ENCODE assay signal across 8 cellular contexts in the genomic region with DNA sequence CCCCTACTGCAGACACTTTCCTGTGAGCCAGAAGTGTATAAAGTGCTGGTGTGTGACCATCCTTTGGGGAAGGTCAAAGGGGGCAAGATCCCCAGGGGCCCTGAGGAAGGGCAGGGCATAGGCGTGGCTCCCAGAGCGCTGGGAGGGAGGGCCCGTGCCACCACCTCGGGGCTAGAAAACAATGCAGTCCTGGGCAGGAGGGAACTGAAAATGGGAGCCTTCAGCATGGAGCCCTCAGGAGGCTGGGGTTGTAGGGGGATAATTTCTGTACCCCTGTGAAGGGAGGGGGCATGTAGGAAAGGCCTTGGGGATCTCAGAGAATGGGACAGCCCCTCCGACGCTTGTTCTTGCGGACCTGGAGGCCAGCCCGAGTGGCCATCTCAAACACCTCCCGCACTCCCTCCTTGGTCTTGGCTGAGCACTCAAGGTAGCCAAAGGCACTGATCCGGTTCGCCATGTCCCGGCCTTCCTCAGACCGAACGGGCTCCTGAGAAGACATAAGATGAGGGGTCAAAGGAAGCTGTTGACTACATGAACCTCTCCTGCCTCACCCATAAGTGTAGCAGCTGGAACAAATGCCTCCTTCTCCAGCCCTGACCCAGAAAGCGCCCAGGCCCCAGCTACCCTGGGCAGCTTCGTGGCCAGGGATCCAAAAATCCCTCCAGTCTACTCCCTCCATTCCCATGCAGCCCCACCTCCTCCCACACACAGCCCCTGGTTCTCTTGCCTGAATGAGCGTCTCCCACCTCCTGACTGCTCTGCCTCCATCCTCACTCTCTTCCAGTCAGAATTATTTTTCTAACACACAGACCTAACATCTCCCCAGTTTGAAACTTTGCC. TPM values are rescaled to one million over a fixed set of nuclear protein-coding genes. Genes with fewer than 3 reads are reported as not detected.
DNase-seq lines count a peak whose midpoint lies in the region; ATAC-seq and TF ChIP-seq lines count a peak whose summit lies in the region.

No MANE protein-coding gene starts in this region.

- H3K36me3 ChIP-seq in heart right ventricle (peaks cover 0 to 79% (median 22%) of the 10 kb centered on the region in 9 donors), sigmoid colon (peaks cover 0 to 49% (median 13%) of the 10 kb centered on the region in 4 donors)

- peak overlapping the region in 3 of 10 donors; percentile 14 to 16 (median 14) for H3K4me3 ChIP-seq in heart right ventricle
- H3K4me3 ChIP-seq in sigmoid colon, result no peak overlapping the region

- 61 to 63% methylated on average over 17 of the region's 17 CpGs for WGBS in heart right ventricle, 2 donors
- WGBS in sigmoid colon, 2 donors, result 73 to 77% methylated on average over 17 of the region's 17 CpGs

- H3K9me3 ChIP-seq in heart right ventricle (no peaks in the 10 kb centered on the region), sigmoid colon (no peaks in the 10 kb centered on the region)

- H3K27me3 ChIP-seq in heart right ventricle (no peaks in the 10 kb centered on the region), sigmoid colon (no peaks in the 10 kb centered on the region)

- intact Hi-C loops in heart right ventricle (cut with DNase I) (loop anchor here in 3 of 10 donors (10.0 kb wide), 4 partner anchors 77 to 967 kb away; a partner anchor contains a TSS), sigmoid colon (cut with DNase I) (no loop called here)

- DNase-seq in Daoy (ENCODE audit: low read depth), result peak; percentile 43
- no peak for DNase-seq in heart right ventricle
- peak; percentile 58 for DNase-seq in sigmoid colon
- no peak for DNase-seq in G401 (ENCODE audit: low spot score)
- no peak for DNase-seq in AML-193 (lab: John Stamatoyannopoulos, UW)
- DNase-seq in DMS53 treated with DMSO at 0.1 percent for 48 hours (lab: John Stamatoyannopoulos, UW; ENCODE audit: unreplicated experiment), result no peak

- TF ChIP-seq POLR2A in sigmoid colon (IDR thresholded peaks at IDR 0.05), result no peak

- in situ Hi-C loops in G401 (cut with HindIII; ENCODE audit: low sequenced_read_pairs), result no loop called here

- TF ChIP-seq CTCF in VCaP (conservative IDR thresholded peaks at IDR 0.05) (no peak), heart right ventricle (IDR thresholded peaks at IDR 0.05) (peak in 2 of 9 donors; percentile 5 to 10), sigmoid colon (IDR thresholded peaks at IDR 0.05) (no peak)

- H3K4me1 ChIP-seq in heart right ventricle (peaks cover 37 to 92% (median 84%) of the 10 kb centered on the region in 9 donors), sigmoid colon (peaks cover 0 to 79% (median 73%) of the 10 kb centered on the region in 4 donors)

- TF ChIP-seq EP300 in sigmoid colon (IDR thresholded peaks at IDR 0.05), result no peak

- H3K27ac ChIP-seq in VCaP (peak overlapping the region; percentile 66), heart right ventricle (peak overlapping the region; percentile 67 to 100 (median 92)), sigmoid colon (peak overlapping the region; percentile 98 to 99 (median 98))

- ATAC-seq in heart right ventricle, result peak in 2 of 8 donors; percentile 0 to 1
- ATAC-seq in GM19023 (IDR thresholded peaks at IDR 0.05; ENCODE audit: unreplicated experiment), result no peak

RNA-seq across cellular contexts. Expression of a gene that starts 5.5 kb away (rescaled TPM):
- total RNA-seq in Daoy (2014; rRNA removed; shearing (Covaris generic)), result 443 and 466 TPM in 2 replicates
- 100 to 1,000 TPM; 115 to 225 (median 158) TPM for total RNA-seq in heart right ventricle
- 100 to 1,000 TPM; 156 to 408 TPM for polyA plus RNA-seq in heart right ventricle
- total RNA-seq in sigmoid colon, result 100 to 1,000 TPM; 181 to 244 (median 192) TPM
- polyA plus RNA-seq in sigmoid colon, result 1,000 to 10,000 TPM in 1 of 3 donors, 100 to 1,000 TPM in 2; 443 to 1,259 (median 789) TPM
- 381 and 425 TPM in 2 replicates for total RNA-seq in G401 (2014; rRNA removed; shearing (Covaris generic))

RNA-seq across cellular contexts. Expression of a gene that starts 13.7 kb away (rescaled TPM):
- 0.06 TPM in 1 of 2 replicates, not detected in the other for total RNA-seq in Daoy (2014; rRNA removed; shearing (Covaris generic))
- total RNA-seq in heart right ventricle (10 to 100 TPM in 1 of 10 donors, 1 to 10 TPM in 9; 5.8 to 11.0 (median 8.5) TPM), sigmoid colon (1 to 10 TPM in 3 of 4 donors, under 1 TPM in 1; 0.36 to 1.6 (median 1.4) TPM)
- polyA plus RNA-seq in heart right ventricle (1 to 10 TPM; 2.4 to 8.4 TPM), sigmoid colon (1 to 10 TPM in 1 of 3 donors, under 1 TPM in 2; 0.60 to 2.5 (median 0.92) TPM)
- total RNA-seq in G401 (2014; rRNA removed; shearing (Covaris generic)), result 10.1 and 13.2 TPM in 2 replicates

RNA-seq across cellular contexts. Expression of a gene that starts 27.0 kb away (rescaled TPM):
- 57.2 and 59.9 TPM in 2 replicates for total RNA-seq in Daoy (2014; rRNA removed; shearing (Covaris generic))
- total RNA-seq in heart right ventricle (10 to 100 TPM in 8 of 10 donors, 1 to 10 TPM in 2; 6.3 to 25.8 (median 13.9) TPM), sigmoid colon (10 to 100 TPM; 16.5 to 43.8 (median 22.3) TPM)
- polyA plus RNA-seq in heart right ventricle (10 to 100 TPM; 17.8 to 69.4 TPM), sigmoid colon (10 to 100 TPM; 28.8 to 60.1 (median 34.2) TPM)
- 61.1 and 73.7 TPM in 2 replicates for total RNA-seq in G401 (2014; rRNA removed; shearing (Covaris generic))

Comparison
In these comparisons a context has a peak if more than half of its experiments do, and no peak if none do; other contexts are left out.
1. DNase-seq: peak in Daoy (single experiment) and sigmoid colon (single experiment); none in heart right ventricle (0 of 2), G401 (single experiment), AML-193 (0 of 2) and DMS53 treated with DMSO at 0.1 percent for 48 hours (single experiment).
2. Peak in every context shown above with its lines, with median percentiles within 50 percentile points of each other: H3K27ac ChIP-seq.